In the genomic region with DNA sequence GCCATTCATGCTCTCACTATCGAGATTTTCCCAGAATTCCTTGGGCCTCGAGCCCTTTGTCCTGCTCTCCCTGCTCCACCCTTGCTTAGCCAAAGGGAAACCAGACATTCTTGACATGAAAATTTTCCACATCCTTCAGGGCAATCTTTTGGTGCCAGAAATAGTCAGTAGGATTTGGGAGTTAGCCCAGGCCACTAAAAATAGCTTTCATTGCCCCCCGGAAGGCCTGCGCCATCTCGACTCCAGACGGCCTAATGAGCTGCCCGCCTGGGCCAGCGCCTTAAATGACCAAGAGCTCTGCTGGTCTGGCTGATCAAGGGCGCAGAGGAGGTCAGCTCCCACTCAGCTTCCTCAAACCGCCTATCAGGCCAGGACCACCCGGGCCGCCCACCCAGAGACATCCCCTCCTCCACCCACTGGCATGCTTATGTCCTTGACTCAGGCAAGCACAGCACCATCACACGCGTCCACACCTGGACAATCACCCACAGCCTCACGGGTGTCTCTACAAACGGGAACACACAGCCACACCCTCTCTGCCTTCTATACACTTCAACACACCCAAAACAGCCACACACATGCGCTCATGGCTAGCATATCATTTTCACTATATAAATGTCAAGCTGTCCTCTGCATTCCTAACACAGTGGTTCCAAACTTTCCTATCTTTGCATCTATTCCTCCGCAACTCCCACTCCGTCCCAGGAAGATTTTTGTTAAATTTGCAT, we compare ENCODE assay signal across 11 cellular contexts. TPM values are rescaled to one million over a fixed set of nuclear protein-coding genes. Genes with fewer than 3 reads are reported as not detected.
A peak's percentile ranks its signal among the peaks of the same experiment; 100 is the strongest.
DNase-seq lines count a peak whose midpoint lies in the region; ATAC-seq and TF ChIP-seq lines count a peak whose summit lies in the region.
"Had no signal": no experiment of that assay in that cellular context is flagged by ENCODE, and none has a peak within 500 bp of the region (broad histone marks: within the 10 kb centered on the region; RNA-seq: fewer than 3 reads in every experiment).

No MANE protein-coding gene starts in this region.

- peaks cover 3% of the 10 kb centered on the region for H3K36me3 Mint-ChIP-seq in chondrocyte (ENCODE audit: low read depth)

- no peak for TF ChIP-seq CTCF in chondrocyte (IDR thresholded peaks at IDR 0.05)

- DNase-seq in chondrocyte (ENCODE audit: low spot score) (peak; percentile 70), inferior parietal cortex (ENCODE audit: extremely low spot score) (peak; percentile 34), posterior vena cava (ENCODE audit: low spot score) (peak; percentile 89), NCI-H345 treated with DMSO at 0.1 percent for 48 hours (lab: John Stamatoyannopoulos, UW; ENCODE audit: unreplicated experiment) (no peak), middle frontal gyrus (ENCODE audit: extremely low spot score, low spot score) (no peak)
- DNase-seq: activated CD4-positive, alpha-beta T cell treated with anti-CD3 and anti-CD28 coated beads for 48 hours; stimulated activated naive CD8-positive, alpha-beta T cell treated with anti-CD3 and anti-CD28 coated beads, Interleukin-15, Interleukin-2, amounts not matched to agents 100 U/mL and 50 U/mL, for 24 hours had no signal

- no peak overlapping the region for H3K4me3 ChIP-seq in BLaER1
- H3K4me3 ChIP-seq: SK-N-MC had no signal

- no peaks in the 10 kb centered on the region for H4K20me1 ChIP-seq in BLaER1

- no peaks in the 10 kb centered on the region for H3K36me3 ChIP-seq in BLaER1

- H3K4me2 ChIP-seq in BLaER1, result peak overlapping the region; percentile 83; the same call in 1 of the 2 replicates

- H3K27ac ChIP-seq in BLaER1, result no peak overlapping the region
- H3K27ac ChIP-seq: SK-N-MC had no signal

- peaks cover 24% of the 10 kb centered on the region for H3K4me1 ChIP-seq in BLaER1

- H3K4me1 Mint-ChIP-seq in chondrocyte (ENCODE audit: low read depth), result peaks cover 35% of the 10 kb centered on the region

- no peaks in the 10 kb centered on the region for H3K27me3 Mint-ChIP-seq in chondrocyte (ENCODE audit: low read depth)

- intact Hi-C loops in posterior vena cava (cut with DNase I), result no loop called here

- H3K9ac ChIP-seq in BLaER1, result no peak overlapping the region

- no peaks in the 10 kb centered on the region for H3K27me3 ChIP-seq in BLaER1

- no peak overlapping the region for H3K4me3 Mint-ChIP-seq in chondrocyte (ENCODE audit: unreplicated experiment)

- no peak for ATAC-seq in activated CD4-positive, CD25-positive, alpha-beta regulatory T cell treated with anti-CD3 and anti-CD28 coated beads, Interleukin-2, amount 50 U/mL, for 24 hours
- ATAC-seq in GM21390 (IDR thresholded peaks at IDR 0.05; ENCODE audit: unreplicated experiment), result no peak
- ATAC-seq: stimulated activated naive CD8-positive, alpha-beta T cell treated with anti-CD3 and anti-CD28 coated beads, Interleukin-15, Interleukin-2, amounts not matched to agents 100 U/mL and 50 U/mL, for 24 hours had no signal

- peaks cover 20% of the 10 kb centered on the region for H3K9me3 ChIP-seq in BLaER1

- H3K27ac Mint-ChIP-seq in chondrocyte (ENCODE audit: unreplicated experiment), result peak overlapping the region; percentile 90

- H3K9me3 Mint-ChIP-seq in chondrocyte (ENCODE audit: low read depth), result peaks cover 8% of the 10 kb centered on the region

RNA-seq across cellular contexts. Expression of a gene that starts 20.9 kb away (rescaled TPM):
- total RNA-seq in chondrocyte (91.5 to 171 TPM (median 150 TPM) in 3 replicates), posterior vena cava (1,000 to 10,000 TPM in 1 of 2 donors, 100 to 1,000 TPM in 1; 445 to 1,411 TPM)

Comparison
In these comparisons a context has a peak if more than half of its experiments do, and no peak if none do; other contexts are left out.
1. DNase-seq: peak in chondrocyte (single experiment), inferior parietal cortex (single experiment) and posterior vena cava (single experiment); none in NCI-H345 treated with DMSO at 0.1 percent for 48 hours (single experiment) and middle frontal gyrus (single experiment).